7 cellular contexts compared by ENCODE assay signal in genomic region chr3:115800062-115800461, GRCh38.
DNase-seq lines count a peak whose midpoint lies in the region; ATAC-seq and TF ChIP-seq lines count a peak whose summit lies in the region.
"Not testable (repeated sequence)": the region's sequence is repeated elsewhere in the genome, so short reads cannot be mapped to it uniquely, and the experiment has no call there.

No MANE protein-coding gene starts in this region.

- ATAC-seq in HCT116, result peak; percentile 68

- not testable (repeated sequence) for TF ChIP-seq RAD21 in HCT116 (IDR thresholded peaks at IDR 0.05; ENCODE audit: low read depth); SK-N-SH (IDR thresholded peaks at IDR 0.05; ENCODE audit: low read length)

- in situ Hi-C loops in mammary epithelial cell (cut with MboI; ENCODE audit: low sequenced_read_pairs in 2 of 2), result loop anchor here (25.0 kb wide), 2 partner anchors 113 to 588 kb away; no protein-coding TSS in a partner anchor

- not testable (repeated sequence) for H3K9me2 ChIP-seq in HCT116 (ENCODE audit: insufficient read depth); PC-9 (ENCODE audit: insufficient read depth); SK-N-SH

- dilution Hi-C loops in mammary epithelial cell (cut with HindIII; ENCODE audit: low sequenced_read_pairs), result not testable (repeated sequence)

- peak overlapping the region; percentile 96 for H3K27ac ChIP-seq in ACC112 (ENCODE audit: low read depth, low read length)
- 0 out of 2 replicates have a peak overlapping the region, but pooled peaks have one; percentile 46 for H3K27ac ChIP-seq in HCT116 (ENCODE audit: low read depth, low read length)
- peak overlapping the region; percentile 40; the same call in 1 of the 2 replicates for H3K27ac ChIP-seq in HUES6 (ENCODE audit: low read depth, low read length)
- H3K27ac ChIP-seq in PC-9, result peak overlapping the region; percentile 82
- peak overlapping the region in 1 of 2 experiments; percentile 17; a peak in 1 of 4 replicates for H3K27ac ChIP-seq in SK-N-SH (ENCODE audit: low read depth in 2 of 2, low read length in 1 of 2)
- peak overlapping the region; percentile 55 for H3K27ac ChIP-seq in mammary epithelial cell (ENCODE audit: insufficient read depth, low read depth, low read length)
- peak overlapping the region; percentile 26 for H3K27ac ChIP-seq in osteoblast (ENCODE audit: low read depth, low read length)

- intact Hi-C loops in HCT116 (cut with micrococcal nuclease); mammary epithelial cell (cut with micrococcal nuclease): not testable (repeated sequence)
- intact Hi-C loops in PC-9 (cut with micrococcal nuclease; ENCODE audit: unreplicated experiment), result loop anchor here (1.0 kb wide), 1 partner anchor 8 kb away; no protein-coding TSS in a partner anchor

- H3F3A ChIP-seq in PC-9 (ENCODE audit: insufficient read depth, low read depth), result peaks cover 22% of the 10 kb centered on the region
- H3F3A ChIP-seq in SK-N-SH (replicated peaks; ENCODE audit: insufficient read depth), result not testable (repeated sequence)

- BruUV-seq in HCT116 (replicated peaks; lab: Mats Ljungman, UMichigan); PC-9 (replicated peaks; lab: Mats Ljungman, UMichigan); mammary epithelial cell (replicated peaks; lab: Mats Ljungman, UMichigan): not testable (repeated sequence)

- not testable (repeated sequence) for DNase-seq in HCT116 (ENCODE audit: low read depth, low spot score); SK-N-SH; mammary epithelial cell; osteoblast (ENCODE audit: insufficient read length, low spot score, missing footprints)
- peak; percentile 33 to 41 for DNase-seq in PC-9

- CTCF ChIA-PET in HCT116 (lab: Charles Lee); mammary epithelial cell (lab: Charles Lee; ENCODE audit: low non-redundant PET): not testable (repeated sequence)
- CTCF ChIA-PET in PC-9 (lab: Charles Lee), result interaction anchor here (1.3 kb wide), 1 partner anchor 11 kb away, joined by 3 read pairs; no protein-coding TSS in a partner anchor
- CTCF ChIA-PET in SK-N-SH (lab: Yijun Ruan, JAX), result interaction anchor here (6.6 kb wide), 1 partner anchor 15 kb away, joined by 35 read pairs; no protein-coding TSS in a partner anchor

- 97% methylated on average over 7 of the region's 7 CpGs for WGBS in SK-N-SH (ENCODE audit: low lambda C conversion rate)
- WGBS in mammary epithelial cell (ENCODE audit: low coverage, missing lambda C conversion rate), result 97% methylated on average over 7 of the region's 7 CpGs

- POLR2A ChIA-PET in HCT116 (lab: Charles Lee); SK-N-SH (lab: Yijun Ruan, JAX): not testable (repeated sequence)
- POLR2A ChIA-PET in PC-9 (lab: Charles Lee; ENCODE audit: unreplicated experiment), result interaction anchor here (0.6 kb wide), 1 partner anchor 333 kb away, joined by 3 read pairs; no protein-coding TSS in a partner anchor

- H3K79me2 ChIP-seq in ACC112 (ENCODE audit: control insufficient read depth, insufficient read depth, low read length, unreplicated experiment); HCT116 (ENCODE audit: insufficient read depth, low read length); PC-9 (ENCODE audit: low read depth); SK-N-SH (ENCODE audit: insufficient read depth); mammary epithelial cell (ENCODE audit: insufficient read depth, low read length); osteoblast (ENCODE audit: insufficient read depth, low read length): not testable (repeated sequence)

- not testable (repeated sequence) for TF ChIP-seq POLR2A in HCT116 (IDR thresholded peaks at IDR 0.05; ENCODE audit: borderline replicate concordance, extremely low read depth, insufficient read depth, insufficient read length)

- H3K4me2 ChIP-seq in HCT116 (ENCODE audit: low read length), result peak overlapping the region; percentile 46
- H3K4me2 ChIP-seq in PC-9, result peak overlapping the region; percentile 34; the same call in 1 of the 2 replicates
- H3K4me2 ChIP-seq in SK-N-SH; mammary epithelial cell (ENCODE audit: insufficient read depth, low read depth, low read length); osteoblast (ENCODE audit: insufficient read depth, low read length): not testable (repeated sequence)

- H3K4me1 ChIP-seq in ACC112 (ENCODE audit: control insufficient read depth, insufficient read depth, low read length, unreplicated experiment) (peaks cover 44% of the 10 kb centered on the region), HCT116 (ENCODE audit: control insufficient read depth in 1 of 2, insufficient read depth in 2 of 2, low read length in 2 of 2) (peaks cover 7 to 23% of the 10 kb centered on the region in 2 experiments; a peak in 3 of 4 replicates), HUES6 (ENCODE audit: control insufficient read depth, insufficient read depth, low read length) (peaks cover 27% of the 10 kb centered on the region), PC-9 (replicated peaks; ENCODE audit: insufficient read depth) (peaks cover 38% of the 10 kb centered on the region), SK-N-SH (ENCODE audit: control insufficient read depth in 1 of 2, insufficient read depth in 2 of 2, low read depth in 1 of 2, low read length in 1 of 2) (peaks cover 0 to 12% of the 10 kb centered on the region in 2 experiments; a peak in 3 of 4 replicates), mammary epithelial cell (ENCODE audit: insufficient read depth, low read length) (peaks cover 20% of the 10 kb centered on the region), osteoblast (ENCODE audit: insufficient read depth, low read length) (peaks cover 23% of the 10 kb centered on the region)

- not testable (repeated sequence) for H3K9ac ChIP-seq in HCT116 (ENCODE audit: low read length); SK-N-SH; mammary epithelial cell (ENCODE audit: insufficient read depth, low read length)
- H3K9ac ChIP-seq in HUES6 (ENCODE audit: low read length), result peak overlapping the region; percentile 73

- H3K36me3 ChIP-seq in ACC112 (ENCODE audit: insufficient read depth, low read length); HCT116 (ENCODE audit: control insufficient read depth in 1 of 2, insufficient read depth in 2 of 2, low read length in 2 of 2); HUES6 (ENCODE audit: control insufficient read depth, insufficient read depth, low read length); PC-9 (ENCODE audit: low read depth); SK-N-SH (replicated peaks in 1 of 2; ENCODE audit: control insufficient read depth in 1 of 2, insufficient read depth in 2 of 2, low read length in 1 of 2); mammary epithelial cell (ENCODE audit: insufficient read depth, low read length); osteoblast (ENCODE audit: insufficient read depth, low read length): not testable (repeated sequence)

- not testable (repeated sequence) for H3K27me3 ChIP-seq in ACC112 (ENCODE audit: insufficient read depth, low read length); HCT116 (ENCODE audit: insufficient read depth, low read length); HUES6 (ENCODE audit: control insufficient read depth, insufficient read depth, low read length); PC-9 (ENCODE audit: insufficient read depth, low read depth); SK-N-SH (ENCODE audit: insufficient read depth); mammary epithelial cell (ENCODE audit: insufficient read depth, low read length); osteoblast (ENCODE audit: insufficient read depth, low read length)

- RAD21 ChIA-PET in HCT116 (lab: Charles Lee; ENCODE audit: low non-redundant PET in 1 of 2, low total read pairs in 2 of 2, uncharacterized antibody in 2 of 2, unreplicated experiment in 2 of 2), result not testable (repeated sequence)

- not testable (repeated sequence) for TF ChIP-seq EP300 in SK-N-SH (IDR thresholded peaks at IDR 0.05; ENCODE audit: borderline replicate concordance in 1 of 2, low read depth in 1 of 2, low read length in 1 of 2)

- H3K9me3 ChIP-seq in HCT116 (ENCODE audit: control insufficient read depth in 1 of 2, insufficient read depth in 1 of 2, low read depth in 1 of 2, low read length in 2 of 2); HUES6 (ENCODE audit: control insufficient read depth, insufficient read depth, low read depth, low read length); PC-9 (ENCODE audit: insufficient read depth, low read depth); SK-N-SH; mammary epithelial cell (replicated peaks; ENCODE audit: insufficient read depth, low read length); osteoblast (ENCODE audit: low read depth, low read length): not testable (repeated sequence)

- not testable (repeated sequence) for TF ChIP-seq CTCF in HCT116 (IDR thresholded peaks at IDR 0.05 in 2 of 3, conservative IDR thresholded peaks at IDR 0.05 in 1 of 3; ENCODE audit: borderline replicate concordance in 1 of 3, insufficient read depth in 1 of 3, low read depth in 2 of 3, low read length in 2 of 3); PC-9 (conservative IDR thresholded peaks at IDR 0.05); SK-N-SH (IDR thresholded peaks at IDR 0.05); mammary epithelial cell (conservative IDR thresholded peaks at IDR 0.05 in 1 of 2, IDR thresholded peaks at IDR 0.05 in 1 of 2; ENCODE audit: extremely low read depth in 1 of 2, insufficient read depth in 1 of 2, low read depth in 1 of 2, low read length in 2 of 2); osteoblast (IDR thresholded peaks at IDR 0.05; ENCODE audit: extremely low read depth, low read depth, low read length)

- not testable (repeated sequence) for H2AFZ ChIP-seq in ACC112 (ENCODE audit: low read length, unreplicated experiment); mammary epithelial cell (ENCODE audit: low read depth, low read length); osteoblast (ENCODE audit: low read length)
- peak overlapping the region; percentile 94 for H2AFZ ChIP-seq in HCT116 (ENCODE audit: low read depth, low read length, poor library complexity, severe bottlenecking)
- peak overlapping the region; percentile 47; the same call in 1 of the 2 replicates for H2AFZ ChIP-seq in PC-9
- H2AFZ ChIP-seq in SK-N-SH (ENCODE audit: low read depth), result peak overlapping the region; percentile 2; the same call in 1 of the 2 replicates

- not testable (repeated sequence) for H4K20me1 ChIP-seq in HCT116 (ENCODE audit: insufficient read depth); PC-9 (ENCODE audit: insufficient read depth); SK-N-SH (ENCODE audit: insufficient read depth); mammary epithelial cell (ENCODE audit: insufficient read depth, low read length); osteoblast (ENCODE audit: insufficient read depth, low read length)

- not testable (repeated sequence) for H3K4me3 ChIP-seq in ACC112 (ENCODE audit: low read depth, low read length); HUES6 (ENCODE audit: low read depth, low read length); PC-9; SK-N-SH (ENCODE audit: low read depth in 2 of 2, low read length in 1 of 2); mammary epithelial cell (replicated peaks in 1 of 3; ENCODE audit: insufficient read depth in 1 of 3, low read depth in 2 of 3, low read length in 3 of 3); osteoblast (ENCODE audit: insufficient read depth, low read length)
- peak overlapping the region in 1 of 2 experiments; percentile 20; a peak in 1 of 4 replicates for H3K4me3 ChIP-seq in HCT116 (replicated peaks in 1 of 2; ENCODE audit: low read depth in 1 of 2, low read length in 2 of 2)
